In the genomic region with DNA sequence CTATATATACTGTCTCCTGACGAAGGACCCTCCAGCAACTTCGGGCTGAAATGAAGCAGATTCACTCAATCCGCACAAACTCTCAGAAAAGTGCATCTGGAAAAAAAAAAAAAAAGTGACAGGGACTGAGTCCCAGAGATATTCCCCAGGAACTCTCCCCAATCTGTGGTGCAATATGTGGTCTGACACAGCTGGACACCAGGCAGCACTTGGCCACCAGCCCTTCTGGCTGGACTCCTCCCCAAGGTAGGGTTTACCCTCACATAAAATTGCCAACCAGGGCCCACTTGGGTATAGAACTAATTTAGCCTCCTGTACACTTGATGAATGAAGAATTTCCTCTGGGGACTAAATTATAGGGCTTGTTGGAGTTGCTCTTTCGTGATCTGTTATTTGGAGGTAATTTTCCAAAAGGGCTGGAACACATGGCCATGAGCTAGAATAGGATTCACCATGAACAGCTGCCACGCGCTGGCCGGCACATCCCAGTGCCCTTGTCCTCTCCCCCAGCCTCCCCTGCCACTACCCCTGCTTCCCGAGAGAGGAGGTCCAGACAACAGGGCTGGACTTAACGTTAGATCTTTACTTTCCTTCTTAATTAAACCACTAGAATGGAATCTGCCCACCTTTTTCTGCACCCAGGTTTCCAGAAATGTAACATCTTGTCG, we compare ENCODE assay signal across 1 cellular context.
TF ChIP-seq lines count a peak whose summit lies in the region.

No MANE protein-coding gene starts in this region.

TF ChIP-seq in GM23338, 12 proteins besides CTCF, POLR2A, EP300 and RAD21 (continued from another document):
- TF ChIP-seq, protein P1, sequence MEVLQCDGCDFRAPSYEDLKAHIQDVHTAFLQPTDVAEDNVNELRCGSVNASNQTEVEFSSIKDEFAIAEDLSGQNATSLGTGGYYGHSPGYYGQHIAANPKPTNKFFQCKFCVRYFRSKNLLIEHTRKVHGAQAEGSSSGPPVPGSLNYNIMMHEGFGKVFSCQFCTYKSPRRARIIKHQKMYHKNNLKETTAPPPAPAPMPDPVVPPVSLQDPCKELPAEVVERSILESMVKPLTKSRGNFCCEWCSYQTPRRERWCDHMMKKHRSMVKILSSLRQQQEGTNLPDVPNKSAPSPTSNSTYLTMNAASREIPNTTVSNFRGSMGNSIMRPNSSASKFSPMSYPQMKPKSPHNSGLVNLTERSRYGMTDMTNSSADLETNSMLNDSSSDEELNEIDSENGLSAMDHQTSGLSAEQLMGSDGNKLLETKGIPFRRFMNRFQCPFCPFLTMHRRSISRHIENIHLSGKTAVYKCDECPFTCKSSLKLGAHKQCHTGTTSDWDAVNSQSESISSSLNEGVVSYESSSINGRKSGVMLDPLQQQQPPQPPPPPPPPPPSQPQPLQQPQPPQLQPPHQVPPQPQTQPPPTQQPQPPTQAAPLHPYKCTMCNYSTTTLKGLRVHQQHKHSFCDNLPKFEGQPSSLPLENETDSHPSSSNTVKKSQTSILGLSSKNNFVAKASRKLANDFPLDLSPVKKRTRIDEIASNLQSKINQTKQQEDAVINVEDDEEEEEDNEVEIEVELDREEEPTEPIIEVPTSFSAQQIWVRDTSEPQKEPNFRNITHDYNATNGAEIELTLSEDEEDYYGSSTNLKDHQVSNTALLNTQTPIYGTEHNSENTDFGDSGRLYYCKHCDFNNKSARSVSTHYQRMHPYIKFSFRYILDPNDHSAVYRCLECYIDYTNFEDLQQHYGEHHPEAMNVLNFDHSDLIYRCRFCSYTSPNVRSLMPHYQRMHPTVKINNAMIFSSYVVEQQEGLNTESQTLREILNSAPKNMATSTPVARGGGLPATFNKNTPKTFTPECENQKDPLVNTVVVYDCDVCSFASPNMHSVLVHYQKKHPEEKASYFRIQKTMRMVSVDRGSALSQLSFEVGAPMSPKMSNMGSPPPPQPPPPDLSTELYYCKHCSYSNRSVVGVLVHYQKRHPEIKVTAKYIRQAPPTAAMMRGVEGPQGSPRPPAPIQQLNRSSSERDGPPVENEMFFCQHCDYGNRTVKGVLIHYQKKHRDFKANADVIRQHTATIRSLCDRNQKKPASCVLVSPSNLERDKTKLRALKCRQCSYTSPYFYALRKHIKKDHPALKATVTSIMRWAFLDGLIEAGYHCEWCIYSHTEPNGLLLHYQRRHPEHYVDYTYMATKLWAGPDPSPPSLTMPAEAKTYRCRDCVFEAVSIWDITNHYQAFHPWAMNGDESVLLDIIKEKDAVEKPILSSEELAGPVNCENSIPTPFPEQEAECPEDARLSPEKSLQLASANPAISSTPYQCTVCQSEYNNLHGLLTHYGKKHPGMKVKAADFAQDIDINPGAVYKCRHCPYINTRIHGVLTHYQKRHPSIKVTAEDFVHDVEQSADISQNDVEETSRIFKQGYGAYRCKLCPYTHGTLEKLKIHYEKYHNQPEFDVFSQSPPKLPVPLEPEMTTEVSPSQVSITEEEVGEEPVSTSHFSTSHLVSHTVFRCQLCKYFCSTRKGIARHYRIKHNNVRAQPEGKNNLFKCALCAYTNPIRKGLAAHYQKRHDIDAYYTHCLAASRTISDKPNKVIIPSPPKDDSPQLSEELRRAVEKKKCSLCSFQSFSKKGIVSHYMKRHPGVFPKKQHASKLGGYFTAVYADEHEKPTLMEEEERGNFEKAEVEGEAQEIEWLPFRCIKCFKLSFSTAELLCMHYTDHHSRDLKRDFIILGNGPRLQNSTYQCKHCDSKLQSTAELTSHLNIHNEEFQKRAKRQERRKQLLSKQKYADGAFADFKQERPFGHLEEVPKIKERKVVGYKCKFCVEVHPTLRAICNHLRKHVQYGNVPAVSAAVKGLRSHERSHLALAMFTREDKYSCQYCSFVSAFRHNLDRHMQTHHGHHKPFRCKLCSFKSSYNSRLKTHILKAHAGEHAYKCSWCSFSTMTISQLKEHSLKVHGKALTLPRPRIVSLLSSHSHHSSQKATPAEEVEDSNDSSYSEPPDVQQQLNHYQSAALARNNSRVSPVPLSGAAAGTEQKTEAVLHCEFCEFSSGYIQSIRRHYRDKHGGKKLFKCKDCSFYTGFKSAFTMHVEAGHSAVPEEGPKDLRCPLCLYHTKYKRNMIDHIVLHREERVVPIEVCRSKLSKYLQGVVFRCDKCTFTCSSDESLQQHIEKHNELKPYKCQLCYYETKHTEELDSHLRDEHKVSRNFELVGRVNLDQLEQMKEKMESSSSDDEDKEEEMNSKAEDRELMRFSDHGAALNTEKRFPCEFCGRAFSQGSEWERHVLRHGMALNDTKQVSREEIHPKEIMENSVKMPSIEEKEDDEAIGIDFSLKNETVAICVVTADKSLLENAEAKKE (CRISPR knock-in tag; IDR thresholded peaks at IDR 0.05), result no peak
- no peak for TF ChIP-seq EZH2 (IDR thresholded peaks at IDR 0.05; ENCODE audit: low read depth, unreplicated experiment)
- TF ChIP-seq ZNF331 (CRISPR knock-in tag; IDR thresholded peaks at IDR 0.05; ENCODE audit: low read depth), result no peak
- TF ChIP-seq, protein P2, sequence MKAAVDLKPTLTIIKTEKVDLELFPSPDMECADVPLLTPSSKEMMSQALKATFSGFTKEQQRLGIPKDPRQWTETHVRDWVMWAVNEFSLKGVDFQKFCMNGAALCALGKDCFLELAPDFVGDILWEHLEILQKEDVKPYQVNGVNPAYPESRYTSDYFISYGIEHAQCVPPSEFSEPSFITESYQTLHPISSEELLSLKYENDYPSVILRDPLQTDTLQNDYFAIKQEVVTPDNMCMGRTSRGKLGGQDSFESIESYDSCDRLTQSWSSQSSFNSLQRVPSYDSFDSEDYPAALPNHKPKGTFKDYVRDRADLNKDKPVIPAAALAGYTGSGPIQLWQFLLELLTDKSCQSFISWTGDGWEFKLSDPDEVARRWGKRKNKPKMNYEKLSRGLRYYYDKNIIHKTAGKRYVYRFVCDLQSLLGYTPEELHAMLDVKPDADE (IDR thresholded peaks at IDR 0.05), result no peak
- no peak for TF ChIP-seq CREB1 (CRISPR knock-in tag; IDR thresholded peaks at IDR 0.05; ENCODE audit: low read depth)
- no peak for TF ChIP-seq ZNF114 (CRISPR knock-in tag; IDR thresholded peaks at IDR 0.05)
- TF ChIP-seq JUNB (IDR thresholded peaks at IDR 0.05; ENCODE audit: unreplicated experiment), result no peak
- no peak for TF ChIP-seq NANOG (IDR thresholded peaks at IDR 0.05; ENCODE audit: borderline replicate concordance)
